22 cellular contexts compared by ENCODE assay signal in the genomic region with DNA sequence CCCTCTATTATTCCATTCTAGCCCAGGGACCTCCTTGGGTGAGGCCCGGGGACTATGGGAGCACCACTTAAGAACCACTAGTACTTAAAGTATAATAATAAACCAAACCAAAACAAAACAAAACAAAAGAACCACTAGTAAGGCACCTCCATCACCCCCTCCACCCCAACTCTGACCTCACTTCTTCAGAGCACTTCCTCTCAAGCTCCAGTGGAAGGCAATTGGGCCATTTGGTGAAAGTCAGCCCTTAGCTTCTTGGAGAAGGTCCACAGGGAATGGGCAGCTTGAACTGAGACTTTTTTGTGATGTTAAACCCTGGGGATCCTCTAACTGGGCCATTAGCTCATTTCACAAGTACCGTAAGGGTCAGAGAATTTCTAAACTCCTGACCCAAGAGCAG.
"Had no signal": no experiment of that assay in that cellular context is flagged by ENCODE, and none has a peak within 500 bp of the region (broad histone marks: within the 10 kb centered on the region; RNA-seq: fewer than 3 reads in every experiment).

No MANE protein-coding gene starts in this region.

- H3K4me3 Mint-ChIP-seq: central memory CD8-positive, alpha-beta T cell; endodermal cell; naive B cell; neural progenitor cell; stimulated activated naive B cell treated with anti-CD40 and anti-IgM and Interleukin-4, amounts not matched to agents 10 μg/mL and 1 μg/mL and 100 μg/mL, for 72 hours; type B pancreatic cell had no signal

- H3K4me2 ChIP-seq: neural progenitor cell, SK-N-SH had no signal

- H3K27ac ChIP-seq: epithelial cell of prostate, heart right ventricle, lower lobe of right lung, neural progenitor cell, testis had no signal

- H3K4me3 ChIP-seq: heart right ventricle, lower lobe of right lung, neural progenitor cell, testis had no signal

- FAIRE-seq: astrocyte, colon, TTC549 had no signal

- H3K4me1 Mint-ChIP-seq: central memory CD8-positive, alpha-beta T cell; naive B cell; stimulated activated naive B cell treated with anti-CD40 and anti-IgM and Interleukin-4, amounts not matched to agents 10 μg/mL and 1 μg/mL and 100 μg/mL, for 72 hours had no signal

- DNase-seq: activated CD4-positive, alpha-beta T cell treated with anti-CD3 and anti-CD28 coated beads for 1 hour; activated T-cell treated with anti-CD3 and anti-CD28 coated beads, Interleukin-2, amount 50 U/mL, for 1 hour; endodermal cell; heart right ventricle; islet precursor cell; left colon; lower lobe of right lung; naive B cell; SK-N-SH; stimulated activated CD4-positive, alpha-beta T cell treated with anti-CD3 and anti-CD28 coated beads, Interleukin-2, amount 100 ng/mL, for 48 hours; stimulated activated CD8-positive, alpha-beta memory T cell treated with anti-CD3 and anti-CD28 coated beads, Interleukin-4, amount 100 ng/mL, for 48 hours; stimulated activated naive B cell treated with anti-CD40 and anti-IgM and Interleukin-4, amounts not matched to agents 10 μg/mL and 1 μg/mL and 100 μg/mL, for 72 hours; T-helper 1 cell; testis had no signal

- H3K36me3 Mint-ChIP-seq: activated naive CD4-positive, alpha-beta T cell treated with anti-CD3 and anti-CD28 coated beads, Interleukin-2, amount 50 U/mL, for 72 hours; naive B cell; neural progenitor cell; stimulated activated naive B cell treated with anti-CD40 and anti-IgM and Interleukin-4, amounts not matched to agents 10 μg/mL and 1 μg/mL and 100 μg/mL, for 72 hours; type B pancreatic cell had no signal

- H3K9ac ChIP-seq: neural progenitor cell, SK-N-SH had no signal

- ATAC-seq: activated naive CD4-positive, alpha-beta T cell treated with anti-CD3 and anti-CD28 coated beads, Interleukin-2, amount 50 U/mL, for 72 hours; left colon; lower lobe of right lung; stimulated activated naive B cell treated with anti-CD40 and anti-IgM and Interleukin-4, amounts not matched to agents 10 μg/mL and 1 μg/mL and 100 μg/mL, for 72 hours had no signal

- H3K27me3 ChIP-seq: neural progenitor cell, testis had no signal

- H3K36me3 ChIP-seq: heart right ventricle, lower lobe of right lung, neural progenitor cell had no signal

- H3K27ac Mint-ChIP-seq: activated naive CD4-positive, alpha-beta T cell treated with anti-CD3 and anti-CD28 coated beads, Interleukin-2, amount 50 U/mL, for 72 hours; endodermal cell; naive B cell; neural progenitor cell; stimulated activated naive B cell treated with anti-CD40 and anti-IgM and Interleukin-4, amounts not matched to agents 10 μg/mL and 1 μg/mL and 100 μg/mL, for 72 hours; type B pancreatic cell had no signal

- H3K9me3 Mint-ChIP-seq: activated naive CD4-positive, alpha-beta T cell treated with anti-CD3 and anti-CD28 coated beads, Interleukin-2, amount 50 U/mL, for 72 hours; central memory CD8-positive, alpha-beta T cell; endodermal cell; naive B cell; stimulated activated naive B cell treated with anti-CD40 and anti-IgM and Interleukin-4, amounts not matched to agents 10 μg/mL and 1 μg/mL and 100 μg/mL, for 72 hours; type B pancreatic cell had no signal

- H3K9me3 ChIP-seq: heart right ventricle, lower lobe of right lung, SK-N-SH, testis had no signal

- H2AFZ ChIP-seq: neural progenitor cell had no signal

- H3K27me3 Mint-ChIP-seq: central memory CD8-positive, alpha-beta T cell had no signal

- H3K4me1 ChIP-seq: heart right ventricle, lower lobe of right lung, testis had no signal
